Comparison of ENCODE assay signal across 8 cellular contexts in the genomic region with DNA sequence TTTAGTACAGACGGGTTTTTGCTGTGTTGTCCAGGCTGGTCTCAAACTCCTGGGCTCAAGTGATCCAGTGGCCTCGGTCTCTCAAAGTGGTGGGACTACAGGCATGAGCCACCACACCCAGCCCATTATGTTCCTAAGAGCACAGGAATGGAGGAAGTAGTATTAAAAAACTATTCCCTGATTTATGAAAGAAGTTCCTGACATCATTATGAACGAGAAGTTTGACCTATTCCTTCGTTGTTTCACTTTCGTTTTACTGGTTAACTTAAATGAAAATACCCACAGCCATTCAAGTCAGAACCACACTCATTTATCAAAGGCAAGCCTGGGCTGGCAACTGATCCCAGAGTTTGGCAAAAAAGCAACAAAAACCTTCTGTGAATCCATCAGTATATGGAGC. TPM values are rescaled to one million over a fixed set of nuclear protein-coding genes. Genes with fewer than 3 reads are reported as not detected.
DNase-seq lines count a peak whose midpoint lies in the region; ATAC-seq and TF ChIP-seq lines count a peak whose summit lies in the region.

No MANE protein-coding gene starts in this region.

- H3K27ac Mint-ChIP-seq in activated naive CD4-positive, alpha-beta T cell treated with anti-CD3 and anti-CD28 coated beads, Interleukin-2, amount 50 U/mL, for 72 hours, result peak overlapping the region in 1 of 2 donors; percentile 61

- H3K36me3 Mint-ChIP-seq in activated naive CD4-positive, alpha-beta T cell treated with anti-CD3 and anti-CD28 coated beads, Interleukin-2, amount 50 U/mL, for 72 hours, result no peaks in the 10 kb centered on the region

- no peaks in the 10 kb centered on the region for H3K9me3 Mint-ChIP-seq in activated naive CD4-positive, alpha-beta T cell treated with anti-CD3 and anti-CD28 coated beads, Interleukin-2, amount 50 U/mL, for 72 hours

- H3K4me3 ChIP-seq in WI38 (ENCODE audit: low read depth, low read length) (peak overlapping the region; percentile 37), upper lobe of right lung (peak overlapping the region; percentile 21)

- H3K4me1 ChIP-seq in upper lobe of right lung, result peaks cover 4% of the 10 kb centered on the region

- DNase-seq in activated naive CD4-positive, alpha-beta T cell treated with anti-CD3 and anti-CD28 coated beads, Interleukin-2, amount 50 U/mL, for 72 hours (ENCODE audit: low spot score in 2 of 2), result no peak
- no peak for DNase-seq in activated naive CD4-positive, alpha-beta T cell treated with anti-CD3 and anti-CD28 coated beads, Interleukin-2, amount 50 U/mL, for 16 hours
- DNase-seq in hepatic stellate cell (ENCODE audit: low spot score), result peak; percentile 64
- no peak for DNase-seq in upper lobe of right lung

- no peaks in the 10 kb centered on the region for H3K27me3 ChIP-seq in upper lobe of right lung

- H3K9me3 ChIP-seq in upper lobe of right lung, result no peaks in the 10 kb centered on the region

- intact Hi-C loops in upper lobe of right lung (cut with DNase I), result no loop called here

- peak overlapping the region; percentile 7 for H3K27ac ChIP-seq in upper lobe of right lung

- peak; percentile 42 to 48 for ATAC-seq in activated naive CD4-positive, alpha-beta T cell treated with anti-CD3 and anti-CD28 coated beads, Interleukin-2, amount 50 U/mL, for 72 hours
- ATAC-seq in upper lobe of right lung (peak; percentile 56), HG03175 (IDR thresholded peaks at IDR 0.05; ENCODE audit: unreplicated experiment) (no peak), HG02840 (IDR thresholded peaks at IDR 0.05; ENCODE audit: low FRiP score, unreplicated experiment) (no peak), GM21529 (IDR thresholded peaks at IDR 0.05; ENCODE audit: unreplicated experiment) (no peak)

- no peaks in the 10 kb centered on the region for H3K36me3 ChIP-seq in upper lobe of right lung

- TF ChIP-seq CTCF in WI38 (IDR thresholded peaks at IDR 0.05; ENCODE audit: low read depth, low read length) (no peak), upper lobe of right lung (IDR thresholded peaks at IDR 0.05) (no peak)

RNA-seq across cellular contexts. Expression of a gene that starts 13.5 kb away (rescaled TPM):
- total RNA-seq in activated naive CD4-positive, alpha-beta T cell treated with anti-CD3 and anti-CD28 coated beads, Interleukin-2, amount 50 U/mL, for 72 hours, result 10 to 100 TPM; 12.7 to 16.8 TPM
- 20.2 TPM for total RNA-seq in upper lobe of right lung

RNA-seq across cellular contexts. Expression of a gene that starts 55.9 kb away (rescaled TPM):
- total RNA-seq in activated naive CD4-positive, alpha-beta T cell treated with anti-CD3 and anti-CD28 coated beads, Interleukin-2, amount 50 U/mL, for 72 hours, result 1 to 10 TPM; 1.5 to 5.6 TPM
- 4.9 TPM for total RNA-seq in upper lobe of right lung

Comparison
In these comparisons a context has a peak if more than half of its experiments do, and no peak if none do; other contexts are left out.
1. ATAC-seq: peak in activated naive CD4-positive, alpha-beta T cell treated with anti-CD3 and anti-CD28 coated beads, Interleukin-2, amount 50 U/mL, for 72 hours (2 of 2) and upper lobe of right lung (single experiment); none in HG03175 (single experiment), HG02840 (single experiment) and GM21529 (single experiment).